1 cellular context compared by ENCODE assay signal in the genomic region with DNA sequence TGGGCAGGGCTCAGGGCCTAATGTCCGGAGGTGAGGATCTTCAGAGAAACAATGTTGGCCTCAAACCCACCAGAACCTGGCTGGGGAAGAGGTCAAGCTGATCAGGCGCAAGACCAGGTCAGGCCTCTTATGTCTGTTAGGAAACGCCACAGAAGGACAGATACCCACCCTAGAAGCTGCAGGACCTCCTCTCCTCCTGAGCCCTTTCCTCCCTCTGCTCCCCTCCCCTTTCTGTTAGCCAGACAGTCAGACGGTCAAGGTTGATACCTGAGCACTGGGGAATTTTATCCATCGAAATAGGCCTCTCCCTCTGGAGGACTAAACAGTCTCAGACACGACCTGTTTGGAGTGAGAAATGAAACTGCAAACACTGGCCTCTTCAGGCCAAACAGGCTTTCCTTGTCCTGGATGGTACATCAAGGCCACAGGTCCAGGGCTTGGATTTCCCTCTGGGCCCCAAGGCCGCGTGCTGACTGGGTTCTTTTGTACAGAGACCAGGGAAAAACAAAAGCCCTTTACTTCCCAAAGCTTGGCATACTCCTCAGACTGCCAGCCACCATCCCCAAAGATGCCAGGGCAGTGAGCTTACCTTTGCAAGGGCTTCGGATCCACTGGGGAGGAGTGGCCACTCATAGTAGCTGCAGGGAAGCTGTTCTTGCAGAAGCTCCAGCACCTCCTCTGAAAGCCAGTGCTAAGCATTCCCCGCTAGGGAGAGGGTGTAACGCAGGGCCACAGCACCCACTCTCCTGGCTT.
TF ChIP-seq lines count a peak whose summit lies in the region.

No MANE protein-coding gene starts in this region.

TF ChIP-seq in HepG2, 621 proteins besides CTCF, POLR2A, EP300 and RAD21 (continued from another document and continues in another):
- TF ChIP-seq, protein P1, sequence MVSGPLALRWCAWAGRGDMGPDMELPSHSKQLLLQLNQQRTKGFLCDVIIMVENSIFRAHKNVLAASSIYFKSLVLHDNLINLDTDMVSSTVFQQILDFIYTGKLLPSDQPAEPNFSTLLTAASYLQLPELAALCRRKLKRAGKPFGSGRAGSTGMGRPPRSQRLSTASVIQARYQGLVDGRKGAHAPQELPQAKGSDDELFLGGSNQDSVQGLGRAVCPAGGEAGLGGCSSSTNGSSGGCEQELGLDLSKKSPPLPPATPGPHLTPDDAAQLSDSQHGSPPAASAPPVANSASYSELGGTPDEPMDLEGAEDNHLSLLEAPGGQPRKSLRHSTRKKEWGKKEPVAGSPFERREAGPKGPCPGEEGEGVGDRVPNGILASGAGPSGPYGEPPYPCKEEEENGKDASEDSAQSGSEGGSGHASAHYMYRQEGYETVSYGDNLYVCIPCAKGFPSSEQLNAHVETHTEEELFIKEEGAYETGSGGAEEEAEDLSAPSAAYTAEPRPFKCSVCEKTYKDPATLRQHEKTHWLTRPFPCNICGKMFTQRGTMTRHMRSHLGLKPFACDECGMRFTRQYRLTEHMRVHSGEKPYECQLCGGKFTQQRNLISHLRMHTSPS (CRISPR knock-in tag; IDR thresholded peaks at IDR 0.05; ENCODE audit: low read depth), result peak; percentile 97
- TF ChIP-seq ZNF225 (CRISPR knock-in tag; IDR thresholded peaks at IDR 0.05) (no peak), FOXJ3 (CRISPR knock-in tag; IDR thresholded peaks at IDR 0.05; ENCODE audit: borderline replicate concordance) (peak; percentile 78; the same call in 1 of the 2 replicates), TOPORS (CRISPR knock-in tag; IDR thresholded peaks at IDR 0.05) (no peak), HNF4A (CRISPR knock-in tag; IDR thresholded peaks at IDR 0.05) (peak; percentile 84), MZF1 (CRISPR knock-in tag; IDR thresholded peaks at IDR 0.05; ENCODE audit: borderline replicate concordance) (no peak), ARNT2 (CRISPR knock-in tag; IDR thresholded peaks at IDR 0.05; ENCODE audit: low read depth) (peak; percentile 76; the same call in 1 of the 2 replicates), IRF2 (CRISPR knock-in tag; IDR thresholded peaks at IDR 0.05) (peak; percentile 75; the same call in 1 of the 2 replicates), NFATC3 (CRISPR knock-in tag; IDR thresholded peaks at IDR 0.05) (no peak), MEIS1 (CRISPR knock-in tag; IDR thresholded peaks at IDR 0.05; ENCODE audit: borderline replicate concordance) (no peak), ZNF781 (CRISPR knock-in tag; IDR thresholded peaks at IDR 0.05; ENCODE audit: borderline replicate concordance, not compliant biosample characterization) (peak; percentile 26), ZNF549 (CRISPR knock-in tag; IDR thresholded peaks at IDR 0.05) (no peak), ZNF720 (CRISPR knock-in tag; IDR thresholded peaks at IDR 0.05) (0 out of 2 replicates have a peak, but pooled peaks have one; percentile 25), SMAD9 (CRISPR knock-in tag; IDR thresholded peaks at IDR 0.05) (no peak), MXD4 (CRISPR knock-in tag; IDR thresholded peaks at IDR 0.05) (peak; percentile 81), ISX (CRISPR knock-in tag; conservative IDR thresholded peaks at IDR 0.05) (no peak), SP5 (CRISPR knock-in tag; IDR thresholded peaks at IDR 0.05; ENCODE audit: borderline replicate concordance, low read depth) (no peak), HOXA7 (CRISPR knock-in tag; IDR thresholded peaks at IDR 0.05) (no peak), ZNF17 (CRISPR knock-in tag; IDR thresholded peaks at IDR 0.05) (no peak), ZNF562 (CRISPR knock-in tag; IDR thresholded peaks at IDR 0.05; ENCODE audit: borderline replicate concordance) (no peak), AKAP8 (CRISPR knock-in tag; IDR thresholded peaks at IDR 0.05) (no peak)
- TF ChIP-seq, protein P2, sequence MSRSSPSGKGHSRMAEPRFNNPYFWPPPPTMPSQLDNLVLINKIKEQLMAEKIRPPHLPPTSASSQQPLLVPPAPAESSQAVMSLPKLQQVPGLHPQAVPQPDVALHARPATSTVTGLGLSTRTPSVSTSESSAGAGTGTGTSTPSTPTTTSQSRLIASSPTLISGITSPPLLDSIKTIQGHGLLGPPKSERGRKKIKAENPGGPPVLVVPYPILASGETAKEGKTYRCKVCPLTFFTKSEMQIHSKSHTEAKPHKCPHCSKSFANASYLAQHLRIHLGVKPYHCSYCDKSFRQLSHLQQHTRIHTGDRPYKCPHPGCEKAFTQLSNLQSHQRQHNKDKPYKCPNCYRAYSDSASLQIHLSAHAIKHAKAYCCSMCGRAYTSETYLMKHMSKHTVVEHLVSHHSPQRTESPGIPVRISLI (CRISPR knock-in tag; IDR thresholded peaks at IDR 0.05; ENCODE audit: borderline replicate concordance), result peak; percentile 14; the same call in 1 of the 2 replicates
- TF ChIP-seq, protein P3, sequence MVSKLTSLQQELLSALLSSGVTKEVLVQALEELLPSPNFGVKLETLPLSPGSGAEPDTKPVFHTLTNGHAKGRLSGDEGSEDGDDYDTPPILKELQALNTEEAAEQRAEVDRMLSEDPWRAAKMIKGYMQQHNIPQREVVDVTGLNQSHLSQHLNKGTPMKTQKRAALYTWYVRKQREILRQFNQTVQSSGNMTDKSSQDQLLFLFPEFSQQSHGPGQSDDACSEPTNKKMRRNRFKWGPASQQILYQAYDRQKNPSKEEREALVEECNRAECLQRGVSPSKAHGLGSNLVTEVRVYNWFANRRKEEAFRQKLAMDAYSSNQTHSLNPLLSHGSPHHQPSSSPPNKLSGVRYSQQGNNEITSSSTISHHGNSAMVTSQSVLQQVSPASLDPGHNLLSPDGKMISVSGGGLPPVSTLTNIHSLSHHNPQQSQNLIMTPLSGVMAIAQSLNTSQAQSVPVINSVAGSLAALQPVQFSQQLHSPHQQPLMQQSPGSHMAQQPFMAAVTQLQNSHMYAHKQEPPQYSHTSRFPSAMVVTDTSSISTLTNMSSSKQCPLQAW (CRISPR knock-in tag; IDR thresholded peaks at IDR 0.05), result no peak; the same call in 1 of the 2 replicates
- TF ChIP-seq, protein P4, sequence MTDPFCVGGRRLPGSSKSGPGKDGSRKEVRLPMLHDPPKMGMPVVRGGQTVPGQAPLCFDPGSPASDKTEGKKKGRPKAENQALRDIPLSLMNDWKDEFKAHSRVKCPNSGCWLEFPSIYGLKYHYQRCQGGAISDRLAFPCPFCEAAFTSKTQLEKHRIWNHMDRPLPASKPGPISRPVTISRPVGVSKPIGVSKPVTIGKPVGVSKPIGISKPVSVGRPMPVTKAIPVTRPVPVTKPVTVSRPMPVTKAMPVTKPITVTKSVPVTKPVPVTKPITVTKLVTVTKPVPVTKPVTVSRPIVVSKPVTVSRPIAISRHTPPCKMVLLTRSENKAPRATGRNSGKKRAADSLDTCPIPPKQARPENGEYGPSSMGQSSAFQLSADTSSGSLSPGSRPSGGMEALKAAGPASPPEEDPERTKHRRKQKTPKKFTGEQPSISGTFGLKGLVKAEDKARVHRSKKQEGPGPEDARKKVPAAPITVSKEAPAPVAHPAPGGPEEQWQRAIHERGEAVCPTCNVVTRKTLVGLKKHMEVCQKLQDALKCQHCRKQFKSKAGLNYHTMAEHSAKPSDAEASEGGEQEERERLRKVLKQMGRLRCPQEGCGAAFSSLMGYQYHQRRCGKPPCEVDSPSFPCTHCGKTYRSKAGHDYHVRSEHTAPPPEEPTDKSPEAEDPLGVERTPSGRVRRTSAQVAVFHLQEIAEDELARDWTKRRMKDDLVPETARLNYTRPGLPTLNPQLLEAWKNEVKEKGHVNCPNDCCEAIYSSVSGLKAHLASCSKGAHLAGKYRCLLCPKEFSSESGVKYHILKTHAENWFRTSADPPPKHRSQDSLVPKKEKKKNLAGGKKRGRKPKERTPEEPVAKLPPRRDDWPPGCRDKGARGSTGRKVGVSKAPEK (CRISPR knock-in tag; IDR thresholded peaks at IDR 0.05; ENCODE audit: borderline replicate concordance), result peak; percentile 88; the same call in 1 of the 2 replicates
- TF ChIP-seq, protein P5, sequence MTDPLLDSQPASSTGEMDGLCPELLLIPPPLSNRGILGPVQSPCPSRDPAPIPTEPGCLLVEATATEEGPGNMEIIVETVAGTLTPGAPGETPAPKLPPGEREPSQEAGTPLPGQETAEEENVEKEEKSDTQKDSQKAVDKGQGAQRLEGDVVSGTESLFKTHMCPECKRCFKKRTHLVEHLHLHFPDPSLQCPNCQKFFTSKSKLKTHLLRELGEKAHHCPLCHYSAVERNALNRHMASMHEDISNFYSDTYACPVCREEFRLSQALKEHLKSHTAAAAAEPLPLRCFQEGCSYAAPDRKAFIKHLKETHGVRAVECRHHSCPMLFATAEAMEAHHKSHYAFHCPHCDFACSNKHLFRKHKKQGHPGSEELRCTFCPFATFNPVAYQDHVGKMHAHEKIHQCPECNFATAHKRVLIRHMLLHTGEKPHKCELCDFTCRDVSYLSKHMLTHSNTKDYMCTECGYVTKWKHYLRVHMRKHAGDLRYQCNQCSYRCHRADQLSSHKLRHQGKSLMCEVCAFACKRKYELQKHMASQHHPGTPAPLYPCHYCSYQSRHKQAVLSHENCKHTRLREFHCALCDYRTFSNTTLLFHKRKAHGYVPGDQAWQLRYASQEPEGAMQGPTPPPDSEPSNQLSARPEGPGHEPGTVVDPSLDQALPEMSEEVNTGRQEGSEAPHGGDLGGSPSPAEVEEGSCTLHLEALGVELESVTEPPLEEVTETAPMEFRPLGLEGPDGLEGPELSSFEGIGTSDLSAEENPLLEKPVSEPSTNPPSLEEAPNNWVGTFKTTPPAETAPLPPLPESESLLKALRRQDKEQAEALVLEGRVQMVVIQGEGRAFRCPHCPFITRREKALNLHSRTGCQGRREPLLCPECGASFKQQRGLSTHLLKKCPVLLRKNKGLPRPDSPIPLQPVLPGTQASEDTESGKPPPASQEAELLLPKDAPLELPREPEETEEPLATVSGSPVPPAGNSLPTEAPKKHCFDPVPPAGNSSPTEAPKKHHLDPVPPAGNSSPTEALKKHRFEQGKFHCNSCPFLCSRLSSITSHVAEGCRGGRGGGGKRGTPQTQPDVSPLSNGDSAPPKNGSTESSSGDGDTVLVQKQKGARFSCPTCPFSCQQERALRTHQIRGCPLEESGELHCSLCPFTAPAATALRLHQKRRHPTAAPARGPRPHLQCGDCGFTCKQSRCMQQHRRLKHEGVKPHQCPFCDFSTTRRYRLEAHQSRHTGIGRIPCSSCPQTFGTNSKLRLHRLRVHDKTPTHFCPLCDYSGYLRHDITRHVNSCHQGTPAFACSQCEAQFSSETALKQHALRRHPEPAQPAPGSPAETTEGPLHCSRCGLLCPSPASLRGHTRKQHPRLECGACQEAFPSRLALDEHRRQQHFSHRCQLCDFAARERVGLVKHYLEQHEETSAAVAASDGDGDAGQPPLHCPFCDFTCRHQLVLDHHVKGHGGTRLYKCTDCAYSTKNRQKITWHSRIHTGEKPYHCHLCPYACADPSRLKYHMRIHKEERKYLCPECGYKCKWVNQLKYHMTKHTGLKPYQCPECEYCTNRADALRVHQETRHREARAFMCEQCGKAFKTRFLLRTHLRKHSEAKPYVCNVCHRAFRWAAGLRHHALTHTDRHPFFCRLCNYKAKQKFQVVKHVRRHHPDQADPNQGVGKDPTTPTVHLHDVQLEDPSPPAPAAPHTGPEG (CRISPR knock-in tag; IDR thresholded peaks at IDR 0.05), result no peak
- TF ChIP-seq, protein P6, sequence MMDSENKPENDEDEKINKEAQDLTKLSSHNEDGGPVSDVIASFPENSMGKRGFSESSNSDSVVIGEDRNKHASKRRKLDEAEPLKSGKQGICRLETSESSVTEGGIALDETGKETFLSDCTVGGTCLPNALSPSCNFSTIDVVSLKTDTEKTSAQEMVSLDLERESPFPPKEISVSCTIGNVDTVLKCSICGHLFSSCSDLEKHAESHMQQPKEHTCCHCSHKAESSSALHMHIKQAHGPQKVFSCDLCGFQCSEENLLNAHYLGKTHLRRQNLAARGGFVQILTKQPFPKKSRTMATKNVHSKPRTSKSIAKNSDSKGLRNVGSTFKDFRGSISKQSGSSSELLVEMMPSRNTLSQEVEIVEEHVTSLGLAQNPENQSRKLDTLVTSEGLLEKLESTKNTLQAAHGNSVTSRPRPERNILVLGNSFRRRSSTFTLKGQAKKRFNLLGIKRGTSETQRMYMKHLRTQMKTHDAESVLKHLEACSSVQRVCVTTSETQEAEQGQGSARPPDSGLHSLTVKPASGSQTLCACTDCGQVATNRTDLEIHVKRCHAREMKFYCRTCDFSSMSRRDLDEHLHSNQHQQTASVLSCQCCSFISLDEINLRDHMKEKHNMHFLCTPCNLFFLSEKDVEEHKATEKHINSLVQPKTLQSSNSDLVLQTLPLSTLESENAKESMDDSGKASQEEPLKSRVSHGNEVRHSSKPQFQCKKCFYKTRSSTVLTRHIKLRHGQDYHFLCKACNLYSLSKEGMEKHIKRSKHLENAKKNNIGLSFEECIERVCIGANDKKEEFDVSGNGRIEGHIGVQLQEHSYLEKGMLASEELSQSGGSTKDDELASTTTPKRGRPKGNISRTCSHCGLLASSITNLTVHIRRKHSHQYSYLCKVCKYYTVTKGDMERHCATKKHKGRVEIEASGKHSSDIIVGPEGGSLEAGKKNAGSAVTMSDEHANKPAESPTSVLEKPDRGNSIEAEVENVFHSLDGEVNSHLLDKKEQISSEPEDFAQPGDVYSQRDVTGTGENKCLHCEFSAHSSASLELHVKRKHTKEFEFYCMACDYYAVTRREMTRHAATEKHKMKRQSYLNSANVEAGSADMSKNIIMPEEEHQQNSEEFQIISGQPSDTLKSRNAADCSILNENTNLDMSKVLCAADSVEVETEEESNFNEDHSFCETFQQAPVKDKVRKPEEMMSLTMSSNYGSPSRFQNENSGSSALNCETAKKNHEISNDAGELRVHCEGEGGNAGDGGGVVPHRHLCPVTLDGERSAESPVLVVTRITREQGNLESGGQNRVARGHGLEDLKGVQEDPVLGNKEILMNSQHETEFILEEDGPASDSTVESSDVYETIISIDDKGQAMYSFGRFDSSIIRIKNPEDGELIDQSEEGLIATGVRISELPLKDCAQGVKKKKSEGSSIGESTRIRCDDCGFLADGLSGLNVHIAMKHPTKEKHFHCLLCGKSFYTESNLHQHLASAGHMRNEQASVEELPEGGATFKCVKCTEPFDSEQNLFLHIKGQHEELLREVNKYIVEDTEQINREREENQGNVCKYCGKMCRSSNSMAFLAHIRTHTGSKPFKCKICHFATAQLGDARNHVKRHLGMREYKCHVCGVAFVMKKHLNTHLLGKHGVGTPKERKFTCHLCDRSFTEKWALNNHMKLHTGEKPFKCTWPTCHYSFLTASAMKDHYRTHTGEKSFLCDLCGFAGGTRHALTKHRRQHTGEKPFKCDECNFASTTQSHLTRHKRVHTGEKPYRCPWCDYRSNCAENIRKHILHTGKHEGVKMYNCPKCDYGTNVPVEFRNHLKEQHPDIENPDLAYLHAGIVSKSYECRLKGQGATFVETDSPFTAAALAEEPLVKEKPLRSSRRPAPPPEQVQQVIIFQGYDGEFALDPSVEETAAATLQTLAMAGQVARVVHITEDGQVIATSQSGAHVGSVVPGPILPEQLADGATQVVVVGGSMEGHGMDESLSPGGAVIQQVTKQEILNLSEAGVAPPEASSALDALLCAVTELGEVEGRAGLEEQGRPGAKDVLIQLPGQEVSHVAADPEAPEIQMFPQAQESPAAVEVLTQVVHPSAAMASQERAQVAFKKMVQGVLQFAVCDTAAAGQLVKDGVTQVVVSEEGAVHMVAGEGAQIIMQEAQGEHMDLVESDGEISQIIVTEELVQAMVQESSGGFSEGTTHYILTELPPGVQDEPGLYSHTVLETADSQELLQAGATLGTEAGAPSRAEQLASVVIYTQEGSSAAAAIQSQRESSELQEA (CRISPR knock-in tag; IDR thresholded peaks at IDR 0.05; ENCODE audit: not compliant biosample characterization), result no peak
- TF ChIP-seq, protein P7, sequence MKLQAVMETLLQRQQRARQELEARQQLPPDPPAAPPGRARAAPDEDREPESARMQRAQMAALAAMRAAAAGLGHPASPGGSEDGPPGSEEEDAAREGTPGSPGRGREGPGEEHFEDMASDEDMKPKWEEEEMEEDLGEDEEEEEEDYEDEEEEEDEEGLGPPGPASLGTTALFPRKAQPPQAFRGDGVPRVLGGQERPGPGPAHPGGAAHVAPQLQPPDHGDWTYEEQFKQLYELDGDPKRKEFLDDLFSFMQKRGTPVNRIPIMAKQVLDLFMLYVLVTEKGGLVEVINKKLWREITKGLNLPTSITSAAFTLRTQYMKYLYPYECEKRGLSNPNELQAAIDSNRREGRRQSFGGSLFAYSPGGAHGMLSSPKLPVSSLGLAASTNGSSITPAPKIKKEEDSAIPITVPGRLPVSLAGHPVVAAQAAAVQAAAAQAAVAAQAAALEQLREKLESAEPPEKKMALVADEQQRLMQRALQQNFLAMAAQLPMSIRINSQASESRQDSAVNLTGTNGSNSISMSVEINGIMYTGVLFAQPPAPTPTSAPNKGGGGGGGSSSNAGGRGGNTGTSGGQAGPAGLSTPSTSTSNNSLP (IDR thresholded peaks at IDR 0.05; ENCODE audit: low read depth, low read length), result peak; percentile 76; the same call in 1 of the 2 replicates
